In the genomic region with DNA sequence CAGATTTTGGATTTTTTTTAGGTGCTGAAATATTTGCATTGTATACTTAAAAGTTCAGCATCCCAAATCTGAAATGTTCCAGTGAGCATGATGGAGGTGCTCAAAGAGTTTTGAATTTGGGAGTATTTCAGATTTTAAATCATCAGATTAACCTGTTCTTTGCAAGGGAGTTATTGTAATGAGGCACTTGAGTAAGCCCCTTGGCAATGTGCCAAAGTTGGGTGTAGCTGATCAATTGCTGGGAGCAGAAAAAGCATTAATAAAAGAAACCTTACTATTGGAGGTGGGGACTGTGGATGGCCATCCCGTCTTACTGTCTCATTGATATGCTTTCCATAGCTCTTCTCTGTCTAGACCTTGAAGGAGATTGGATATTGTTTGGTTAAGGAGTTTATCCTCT, we compare ENCODE assay signal across 26 cellular contexts. TPM values are rescaled to one million over a fixed set of nuclear protein-coding genes. Genes with fewer than 3 reads are reported as not detected.
DNase-seq lines count a peak whose midpoint lies in the region; ATAC-seq and TF ChIP-seq lines count a peak whose summit lies in the region.
"Had no signal": no experiment of that assay in that cellular context is flagged by ENCODE, and none has a peak within 500 bp of the region (broad histone marks: within the 10 kb centered on the region; RNA-seq: fewer than 3 reads in every experiment).

No MANE protein-coding gene starts in this region.

- in situ Hi-C loops in mammary epithelial cell (cut with MboI; ENCODE audit: low sequenced_read_pairs in 2 of 2) = no loop called here

- intact Hi-C loops in MCF 10A (cut with micrococcal nuclease) (no loop called here), mammary epithelial cell (cut with micrococcal nuclease) (no loop called here)

- H3K4me1 Mint-ChIP-seq in MCF 10A (ENCODE audit: insufficient read depth, unreplicated experiment) = peaks cover 6% of the 10 kb centered on the region
- peaks cover 33% of the 10 kb centered on the region for H3K4me1 Mint-ChIP-seq in activated CD4-positive, alpha-beta memory T cell treated with anti-CD3 and anti-CD28 coated beads, Interleukin-2, amount 10 ng/mL, durations not matched to agents 7 days and 5 days

- H3K4me1 ChIP-seq in mammary epithelial cell (ENCODE audit: insufficient read depth, low read length) = no peaks in the 10 kb centered on the region
- H3K4me1 ChIP-seq: tibial nerve had no signal

- H3K36me3 Mint-ChIP-seq in MCF 10A (ENCODE audit: insufficient read depth, unreplicated experiment) = peaks cover 46% of the 10 kb centered on the region
- peaks cover 56% of the 10 kb centered on the region for H3K36me3 Mint-ChIP-seq in activated CD4-positive, alpha-beta memory T cell treated with anti-CD3 and anti-CD28 coated beads, Interleukin-2, amount 10 ng/mL, durations not matched to agents 7 days and 5 days (ENCODE audit: low read depth)

- H3K79me2 ChIP-seq in mammary epithelial cell (ENCODE audit: insufficient read depth, low read length) = peaks cover 50% of the 10 kb centered on the region

- H3K27me3 ChIP-seq in mammary epithelial cell (ENCODE audit: insufficient read depth, low read length) = no peaks in the 10 kb centered on the region
- H3K27me3 ChIP-seq: tibial nerve had no signal

- CTCF ChIA-PET in MCF 10A (lab: Yijun Ruan, JAX) = interaction anchor here (0.7 to 0.9 kb wide), 2 partner anchors 169 to 240 kb away, joined by 3 read pairs; no protein-coding TSS in a partner anchor
- CTCF ChIA-PET in mammary epithelial cell (lab: Charles Lee; ENCODE audit: low non-redundant PET) = no interaction called here
- CTCF ChIA-PET in activated CD4-positive, alpha-beta memory T cell treated with anti-CD3 and anti-CD28 coated beads, Interleukin-2, amount 10 ng/mL, durations not matched to agents 7 days and 5 days (lab: Charles Lee) = interaction anchor here (1.2 kb wide), 1 partner anchor 10 kb away, joined by 3 read pairs; no protein-coding TSS in a partner anchor

- H3K4me3 Mint-ChIP-seq in MCF 10A (ENCODE audit: unreplicated experiment) = no peak overlapping the region
- H3K4me3 Mint-ChIP-seq in activated CD4-positive, alpha-beta memory T cell treated with anti-CD3 and anti-CD28 coated beads, Interleukin-2, amount 10 ng/mL, durations not matched to agents 7 days and 5 days = no peak overlapping the region
- H3K4me3 Mint-ChIP-seq: CD4-positive, CD25-positive, alpha-beta regulatory T cell; WTC11 had no signal

- TF ChIP-seq CTCF in MCF 10A (IDR thresholded peaks at IDR 0.05; ENCODE audit: unreplicated experiment) = no peak
- no peak for TF ChIP-seq CTCF in mammary epithelial cell (conservative IDR thresholded peaks at IDR 0.05 in 1 of 2, IDR thresholded peaks at IDR 0.05 in 1 of 2; ENCODE audit: extremely low read depth in 1 of 2, insufficient read depth in 1 of 2, low read depth in 1 of 2, low read length in 2 of 2)

- no peak overlapping the region for H3K27ac ChIP-seq in mammary epithelial cell (ENCODE audit: insufficient read depth, low read depth, low read length)
- H3K27ac ChIP-seq: PC-9, tibial nerve had no signal

- POLR2A ChIA-PET in MCF 10A (lab: Yijun Ruan, JAX) = interaction anchor here (0.7 to 2.1 kb wide), 2 partner anchors 17 to 28 kb away, joined by 3 to 8 read pairs; partner anchors contain the start of gene MALT1
- POLR2A ChIA-PET in activated CD4-positive, alpha-beta memory T cell treated with anti-CD3 and anti-CD28 coated beads, Interleukin-2, amount 10 ng/mL, durations not matched to agents 7 days and 5 days (lab: Charles Lee) = interaction anchor here (1.0 to 4.0 kb wide), 5 partner anchors 10 to 59 kb away, joined by 3 to 21 read pairs (median 4); partner anchors contain the start of gene MALT1

- no peaks in the 10 kb centered on the region for H3K9me3 ChIP-seq in mammary epithelial cell (replicated peaks; ENCODE audit: insufficient read depth, low read length)
- H3K9me3 ChIP-seq: tibial nerve had no signal

- ATAC-seq in HG02759 (IDR thresholded peaks at IDR 0.05; ENCODE audit: unreplicated experiment) = no peak
- ATAC-seq: left colon, right cardiac atrium, WTC11 had no signal

- no peak overlapping the region for H3K4me2 ChIP-seq in mammary epithelial cell (ENCODE audit: insufficient read depth, low read depth, low read length)
- H3K4me2 ChIP-seq: PC-9 had no signal

- H3K4me3 ChIP-seq in mammary epithelial cell (replicated peaks in 1 of 3; ENCODE audit: insufficient read depth in 1 of 3, low read depth in 2 of 3, low read length in 3 of 3) = no peak overlapping the region
- H3K4me3 ChIP-seq: PC-9, tibial nerve had no signal

- H2AFZ ChIP-seq in mammary epithelial cell (ENCODE audit: low read depth, low read length) = no peak overlapping the region
- H2AFZ ChIP-seq: PC-9 had no signal

- BruUV-seq in MCF 10A (replicated peaks; lab: Mats Ljungman, UMichigan) (no TSS peak), mammary epithelial cell (replicated peaks; lab: Mats Ljungman, UMichigan) (no TSS peak)

- peaks cover 18% of the 10 kb centered on the region for H3K36me3 ChIP-seq in mammary epithelial cell (ENCODE audit: insufficient read depth, low read length)

- no peaks in the 10 kb centered on the region for H3K27me3 Mint-ChIP-seq in MCF 10A (ENCODE audit: insufficient read depth, unreplicated experiment)
- no peaks in the 10 kb centered on the region for H3K27me3 Mint-ChIP-seq in activated CD4-positive, alpha-beta memory T cell treated with anti-CD3 and anti-CD28 coated beads, Interleukin-2, amount 10 ng/mL, durations not matched to agents 7 days and 5 days
- H3K27me3 Mint-ChIP-seq: CD4-positive, CD25-positive, alpha-beta regulatory T cell had no signal

- no peaks in the 10 kb centered on the region for H3K9me3 Mint-ChIP-seq in MCF 10A (ENCODE audit: unreplicated experiment)
- H3K9me3 Mint-ChIP-seq in activated CD4-positive, alpha-beta memory T cell treated with anti-CD3 and anti-CD28 coated beads, Interleukin-2, amount 10 ng/mL, durations not matched to agents 7 days and 5 days = no peaks in the 10 kb centered on the region

- WGBS in mammary epithelial cell (ENCODE audit: low coverage, missing lambda C conversion rate) = 83% methylated on average over 1 of the region's 1 CpG

- H4K20me1 ChIP-seq in mammary epithelial cell (ENCODE audit: insufficient read depth, low read length) = no peaks in the 10 kb centered on the region

- no peak overlapping the region for H3K9ac ChIP-seq in mammary epithelial cell (ENCODE audit: insufficient read depth, low read length)

- DNase-seq in NCI-H1417 (lab: John Stamatoyannopoulos, UW) (peak in 2 of 3 experiments; percentile 37 to 79), NCI-H1417 treated with DMSO at 0.1 percent for 48 hours (lab: John Stamatoyannopoulos, UW) (no peak), MCF 10A (ENCODE audit: unreplicated experiment) (peak; percentile 17), mammary epithelial cell (no peak), astrocyte of the hippocampus (ENCODE audit: low read depth, low spot score) (peak; percentile 28), renal cortical epithelial cell (ENCODE audit: low read depth) (peak; percentile 13)
- no peak for DNase-seq in activated CD4-positive, alpha-beta memory T cell treated with anti-CD3 and anti-CD28 coated beads, Interleukin-2, amount 10 ng/mL, durations not matched to agents 7 days and 5 days
- DNase-seq: activated CD8-positive, alpha-beta memory T cell treated with anti-CD3 and anti-CD28 coated beads, Interleukin-2, amount 50 U/mL, for 48 hours; activated naive CD4-positive, alpha-beta T cell treated with anti-CD3 and anti-CD28 coated beads, Interleukin-2, amount 50 U/mL, for 16 hours; DMS153; effector memory CD4-positive, alpha-beta T cell; KG1; left colon; mesenchymal stem cell; MM.1S; NCI-H1694; PC-9; right cardiac atrium; Right ventricle myocardium superior; stimulated activated CD4-positive, alpha-beta T cell treated with anti-CD3 and anti-CD28 coated beads, Interleukin-2, amount 100 ng/mL, for 48 hours; SW 1271; T1000 had no signal

- no peak overlapping the region for H3K27ac Mint-ChIP-seq in MCF 10A (ENCODE audit: low read depth, unreplicated experiment)
- H3K27ac Mint-ChIP-seq in activated CD4-positive, alpha-beta memory T cell treated with anti-CD3 and anti-CD28 coated beads, Interleukin-2, amount 10 ng/mL, durations not matched to agents 7 days and 5 days = no peak overlapping the region
- H3K27ac Mint-ChIP-seq: CD4-positive, CD25-positive, alpha-beta regulatory T cell; WTC11 had no signal

- dilution Hi-C loops in mammary epithelial cell (cut with HindIII; ENCODE audit: low sequenced_read_pairs) = loop anchor here (5.0 kb wide), 2 partner anchors 62 to 107 kb away; no protein-coding TSS in a partner anchor

RNA-seq across cellular contexts. Expression of gene MALT1, which starts 28.3 kb away (rescaled TPM):
- total RNA-seq in MCF 10A (2022) (28.5 and 33.0 TPM in 2 replicates), mammary epithelial cell (10 to 100 TPM; 34.2 to 43.0 TPM), renal cortical epithelial cell (251 and 297 TPM in 2 replicates)
- polyA plus RNA-seq in mammary epithelial cell = 21.0 TPM
- 51.1 TPM for polyA minus RNA-seq in mammary epithelial cell
- total RNA-seq in activated CD4-positive, alpha-beta memory T cell treated with anti-CD3 and anti-CD28 coated beads, Interleukin-2, amount 10 ng/mL, durations not matched to agents 7 days and 5 days = 10 to 100 TPM; 41.0 to 43.0 TPM

Comparison
In these comparisons a context has a peak if more than half of its experiments do, and no peak if none do; other contexts are left out.
1. DNase-seq: peak in NCI-H1417 (2 of 3), MCF 10A (single experiment), astrocyte of the hippocampus (single experiment) and renal cortical epithelial cell (single experiment); none in NCI-H1417 treated with DMSO at 0.1 percent for 48 hours (single experiment), mammary epithelial cell (single experiment) and activated CD4-positive, alpha-beta memory T cell treated with anti-CD3 and anti-CD28 coated beads, Interleukin-2, amount 10 ng/mL, durations not matched to agents 7 days and 5 days (single experiment).